23 cellular contexts compared by ENCODE assay signal in the genomic region with DNA sequence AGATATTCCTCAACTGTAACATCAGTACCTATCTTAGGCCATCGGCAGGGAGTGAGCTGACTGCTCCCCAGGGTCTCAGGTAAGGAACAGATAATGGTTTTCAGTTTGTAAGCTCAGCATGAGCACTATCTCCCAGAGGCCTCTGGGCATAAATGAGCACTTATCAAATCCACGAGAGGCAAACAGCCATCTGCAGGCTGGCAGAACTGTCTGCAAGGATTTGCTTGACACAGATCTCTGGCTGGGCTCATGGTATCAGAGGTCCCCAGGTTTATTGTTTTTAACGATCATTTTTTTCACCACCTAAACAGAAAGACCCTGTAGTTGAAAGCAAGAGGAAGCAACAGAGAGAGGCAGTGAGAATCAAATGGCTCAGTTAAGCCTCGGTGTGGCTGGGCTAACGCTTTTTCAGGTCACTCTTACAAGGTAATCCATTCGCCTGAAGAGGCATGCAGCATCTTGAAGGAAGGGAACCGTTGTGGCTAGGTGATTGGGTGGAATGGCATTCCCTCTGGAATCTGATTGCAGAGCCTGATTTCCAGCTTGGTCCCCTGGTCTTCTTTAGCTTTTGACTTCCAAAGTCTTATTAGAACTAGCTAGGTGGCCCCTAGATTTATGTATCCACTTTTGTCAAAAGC.
DNase-seq lines count a peak whose midpoint lies in the region; ATAC-seq, FAIRE-seq and TF ChIP-seq lines count a peak whose summit lies in the region.
"Had no signal": no experiment of that assay in that cellular context is flagged by ENCODE, and none has a peak within 500 bp of the region (broad histone marks: within the 10 kb centered on the region; RNA-seq: fewer than 3 reads in every experiment).

No MANE protein-coding gene starts in this region.

- no peak overlapping the region for H2AFZ ChIP-seq in neural cell (ENCODE audit: low read depth, low read length)

- ATAC-seq in GM18909 (IDR thresholded peaks at IDR 0.05; ENCODE audit: poor library complexity, unreplicated experiment) (no peak), left lobe of liver (no peak)
- ATAC-seq: CD8-positive, alpha-beta T cell; esophagus mucosa; gastroesophageal sphincter; left cardiac atrium; stimulated activated naive CD8-positive, alpha-beta T cell treated with anti-CD3 and anti-CD28 coated beads, Interleukin-15, Interleukin-2, amounts not matched to agents 100 U/mL and 50 U/mL, for 24 hours had no signal

- no peaks in the 10 kb centered on the region for H4K20me1 ChIP-seq in neural cell (ENCODE audit: insufficient read depth)

- TF ChIP-seq RAD21 in neural cell (conservative IDR thresholded peaks at IDR 0.05): no peak

- TF ChIP-seq EP300 in neural cell (conservative IDR thresholded peaks at IDR 0.05; ENCODE audit: poor library complexity, severe bottlenecking): peak; percentile 27

- no peak overlapping the region for H3K9ac ChIP-seq in neural cell (ENCODE audit: low read length)

- H3K4me3 ChIP-seq in bronchial epithelial cell (ENCODE audit: low read depth, low read length) (no peak overlapping the region), neural cell (ENCODE audit: low read length) (peak overlapping the region; percentile 14)
- H3K4me3 ChIP-seq: gastroesophageal sphincter, thyroid gland had no signal

- DNase-seq in NCI-H128 (lab: John Stamatoyannopoulos, UW; ENCODE audit: unreplicated experiment) (peak; percentile 26), NCI-H2171 (lab: John Stamatoyannopoulos, UW) (peak; percentile 30), bronchial epithelial cell (ENCODE audit: low read depth) (peak; percentile 62), COR-L47 (lab: John Stamatoyannopoulos, UW) (no peak), left lobe of liver (ENCODE audit: low spot score) (no peak)
- DNase-seq: CD8-positive, alpha-beta T cell; cerebellar nuclear complex; DMS53; effector CD4-positive, alpha-beta T cell; Kasumi-1; left cardiac atrium; mesendoderm; naive B cell; NCI-H1048; stimulated activated CD4-positive, alpha-beta T cell treated with anti-CD3 and anti-CD28 coated beads, Interleukin-4, amount 100 ng/mL, for 1 hour; stimulated activated naive CD8-positive, alpha-beta T cell treated with anti-CD3 and anti-CD28 coated beads, Interleukin-15, Interleukin-2, amounts not matched to agents 100 U/mL and 50 U/mL, for 24 hours had no signal

- no peak overlapping the region for H3K27ac ChIP-seq in neural cell (ENCODE audit: low read length)
- H3K27ac ChIP-seq: gastroesophageal sphincter, VCaP had no signal

- no peaks in the 10 kb centered on the region for H3K36me3 ChIP-seq in bronchial epithelial cell (ENCODE audit: control insufficient read depth, insufficient read depth, low read length)
- no peaks in the 10 kb centered on the region for H3K36me3 ChIP-seq in neural cell (ENCODE audit: insufficient read depth, low read length)
- H3K36me3 ChIP-seq: gastroesophageal sphincter, thyroid gland had no signal

- no peaks in the 10 kb centered on the region for H3K79me2 ChIP-seq in neural cell (replicated peaks; ENCODE audit: insufficient read depth, low read length)

- H3K27me3 ChIP-seq in bronchial epithelial cell (ENCODE audit: control insufficient read depth, insufficient read depth, low read length) (no peaks in the 10 kb centered on the region), neural cell (ENCODE audit: insufficient read depth, low read depth, low read length) (no peaks in the 10 kb centered on the region)
- H3K27me3 ChIP-seq: gastroesophageal sphincter, thyroid gland had no signal

- no peak overlapping the region for H3K4me2 ChIP-seq in neural cell (ENCODE audit: low read length)

- H3K9me2 ChIP-seq in neural cell (ENCODE audit: insufficient read depth, low read length): no peaks in the 10 kb centered on the region

- no peak for FAIRE-seq in bronchial epithelial cell (lab: Jason Lieb, UNC)
- FAIRE-seq: astrocyte had no signal

- no peaks in the 10 kb centered on the region for H3F3A ChIP-seq in neural cell (ENCODE audit: insufficient read depth, low read length, poor library complexity, severe bottlenecking)

- H3K9me3 ChIP-seq in neural cell (ENCODE audit: low read length): no peaks in the 10 kb centered on the region
- H3K9me3 ChIP-seq: gastroesophageal sphincter, thyroid gland had no signal

- TF ChIP-seq CTCF in bronchial epithelial cell (IDR thresholded peaks at IDR 0.05; ENCODE audit: insufficient read depth, low read length, severe bottlenecking): no peak
- TF ChIP-seq CTCF in neural cell (IDR thresholded peaks at IDR 0.05; ENCODE audit: poor library complexity, severe bottlenecking): no peak

TF ChIP-seq in neural cell, 6 proteins besides CTCF, POLR2A, EP300 and RAD21:
- TF ChIP-seq SMC3 (conservative IDR thresholded peaks at IDR 0.05; ENCODE audit: poor library complexity): no peak
- peak; percentile 47 for TF ChIP-seq POLR2AphosphoS5 (IDR thresholded peaks at IDR 0.05)
- no peak for TF ChIP-seq TAF1 (IDR thresholded peaks at IDR 0.05; ENCODE audit: low read depth)
- TF ChIP-seq MXI1 (conservative IDR thresholded peaks at IDR 0.05; ENCODE audit: poor library complexity, severe bottlenecking): no peak
- no peak for TF ChIP-seq REST (IDR thresholded peaks at IDR 0.05; ENCODE audit: borderline replicate concordance)
- no peak for TF ChIP-seq EZH2 (IDR thresholded peaks at IDR 0.05; ENCODE audit: borderline replicate concordance, insufficient read depth, low read length, poor library complexity, severe bottlenecking)

Comparison
In these comparisons a context has a peak if more than half of its experiments do, and no peak if none do; other contexts are left out.
1. DNase-seq: peak in NCI-H128 (single experiment), NCI-H2171 (single experiment) and bronchial epithelial cell (single experiment); none in COR-L47 (single experiment) and left lobe of liver (single experiment).